Comparison of ENCODE assay signal across 1 cellular context in the genomic region with DNA sequence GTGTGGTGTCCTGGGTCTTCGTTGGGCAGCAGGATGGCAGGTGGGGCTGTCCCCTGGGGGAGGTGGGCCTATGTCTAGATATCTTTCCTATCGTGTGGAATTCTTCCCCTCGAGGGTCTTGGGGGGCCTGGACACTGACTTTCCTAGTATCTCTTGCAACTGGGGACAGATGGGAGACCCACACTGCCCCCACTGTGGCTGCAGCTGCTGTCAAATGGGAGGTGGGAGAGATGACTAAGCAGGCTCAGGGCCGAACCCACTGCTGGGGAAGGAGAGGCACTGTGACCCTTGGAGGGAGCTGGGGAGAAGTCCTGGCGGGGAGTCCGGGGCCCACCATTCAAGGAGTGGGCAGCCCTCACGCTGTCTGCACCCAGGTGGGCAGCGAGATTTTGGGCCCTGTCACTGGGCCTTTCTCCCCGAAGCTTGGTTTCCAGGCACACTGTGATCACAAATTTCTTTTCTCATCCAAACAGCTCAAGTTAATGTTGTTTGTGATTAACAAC.
TF ChIP-seq lines count a peak whose summit lies in the region.

No MANE protein-coding gene starts in this region.

TF ChIP-seq in IMR-90, 13 proteins besides CTCF, POLR2A, EP300 and RAD21:
- TF ChIP-seq RCOR1 (IDR thresholded peaks at IDR 0.05; ENCODE audit: insufficient replicate concordance, low read length) (no peak), RFX5 (IDR thresholded peaks at IDR 0.05; ENCODE audit: low read depth, low read length) (no peak), SMC3 (IDR thresholded peaks at IDR 0.05; ENCODE audit: low read depth, low read length) (no peak), MAFK (IDR thresholded peaks at IDR 0.05; ENCODE audit: low read depth, low read length) (no peak), BHLHE40 (IDR thresholded peaks at IDR 0.05; ENCODE audit: low read depth, low read length) (no peak), FOS (IDR thresholded peaks at IDR 0.05; ENCODE audit: low read depth, low read length) (no peak), CEBPB (IDR thresholded peaks at IDR 0.05; ENCODE audit: low read depth, low read length) (no peak), CHD1 (IDR thresholded peaks at IDR 0.05; ENCODE audit: low read depth, low read length) (no peak), MAZ (IDR thresholded peaks at IDR 0.05; ENCODE audit: borderline replicate concordance, low read depth, low read length) (no peak)
- TF ChIP-seq, protein P1, sequence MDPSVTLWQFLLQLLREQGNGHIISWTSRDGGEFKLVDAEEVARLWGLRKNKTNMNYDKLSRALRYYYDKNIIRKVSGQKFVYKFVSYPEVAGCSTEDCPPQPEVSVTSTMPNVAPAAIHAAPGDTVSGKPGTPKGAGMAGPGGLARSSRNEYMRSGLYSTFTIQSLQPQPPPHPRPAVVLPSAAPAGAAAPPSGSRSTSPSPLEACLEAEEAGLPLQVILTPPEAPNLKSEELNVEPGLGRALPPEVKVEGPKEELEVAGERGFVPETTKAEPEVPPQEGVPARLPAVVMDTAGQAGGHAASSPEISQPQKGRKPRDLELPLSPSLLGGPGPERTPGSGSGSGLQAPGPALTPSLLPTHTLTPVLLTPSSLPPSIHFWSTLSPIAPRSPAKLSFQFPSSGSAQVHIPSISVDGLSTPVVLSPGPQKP (IDR thresholded peaks at IDR 0.05; ENCODE audit: borderline replicate concordance, low read depth, low read length), result no peak
